ENCODE assay signal across 16 cellular contexts in genomic region chr4:106583108-106583507, GRCh38.
"Had no signal": no experiment of that assay in that cellular context is flagged by ENCODE, and none has a peak within 500 bp of the region (broad histone marks: within the 10 kb centered on the region; RNA-seq: fewer than 3 reads in every experiment).

No MANE protein-coding gene starts in this region.

- H3K27ac Mint-ChIP-seq: activated naive CD8-positive, alpha-beta T cell treated with anti-CD3 and anti-CD28 coated beads, Interleukin-2, amount 10 ng/mL, durations not matched to agents 7 days and 5 days; neural progenitor cell; T-helper 2 cell treated with Interferon-gamma antibody and Interleukin-4, amounts not matched to agents 5 μg/mL and 100 μg/mL, for 36 hours had no signal

- H3K27me3 ChIP-seq: cardiac muscle cell, gastroesophageal sphincter, neural progenitor cell, spleen had no signal

- H3K4me2 ChIP-seq: neural progenitor cell had no signal

- H2AFZ ChIP-seq: neural progenitor cell had no signal

- H3K4me3 ChIP-seq: cardiac muscle cell, gastroesophageal sphincter, neural progenitor cell, spleen had no signal

- ATAC-seq: right cardiac atrium had no signal

- H3K4me1 Mint-ChIP-seq: activated naive CD8-positive, alpha-beta T cell treated with anti-CD3 and anti-CD28 coated beads, Interleukin-2, amount 10 ng/mL, durations not matched to agents 7 days and 5 days had no signal

- H3K9me3 ChIP-seq: gastroesophageal sphincter, spleen had no signal

- H3K4me3 Mint-ChIP-seq: activated naive CD8-positive, alpha-beta T cell treated with anti-CD3 and anti-CD28 coated beads, Interleukin-2, amount 10 ng/mL, durations not matched to agents 7 days and 5 days; neural progenitor cell; T-helper 2 cell treated with Interferon-gamma antibody and Interleukin-4, amounts not matched to agents 5 μg/mL and 100 μg/mL, for 36 hours had no signal

- H3K9me3 Mint-ChIP-seq: activated naive CD8-positive, alpha-beta T cell treated with anti-CD3 and anti-CD28 coated beads, Interleukin-2, amount 10 ng/mL, durations not matched to agents 7 days and 5 days; neural progenitor cell; T-helper 2 cell treated with Interferon-gamma antibody and Interleukin-4, amounts not matched to agents 5 μg/mL and 100 μg/mL, for 36 hours had no signal

- H3K27me3 Mint-ChIP-seq: activated naive CD8-positive, alpha-beta T cell treated with anti-CD3 and anti-CD28 coated beads, Interleukin-2, amount 10 ng/mL, durations not matched to agents 7 days and 5 days had no signal

- H3K36me3 ChIP-seq: cardiac muscle cell, gastroesophageal sphincter, neural progenitor cell, spleen had no signal

- H3K4me1 ChIP-seq: neural progenitor cell, spleen had no signal

- DNase-seq: activated CD4-positive, alpha-beta T cell treated with anti-CD3 and anti-CD28 coated beads, Interleukin-2, amount 50 U/mL, for 48 hours; activated CD4-positive, CD25-positive, alpha-beta regulatory T cell treated with anti-CD3 and anti-CD28 coated beads, Interleukin-2, amount 50 U/mL, for 72 hours; activated gamma-delta T cell treated with Interleukin-2 at 50 U/mL for 16 hours; activated naive CD8-positive, alpha-beta T cell treated with anti-CD3 and anti-CD28 coated beads, Interleukin-2, amount 10 ng/mL, durations not matched to agents 7 days and 5 days; activated T-cell treated with anti-CD3 and anti-CD28 coated beads, Interleukin-2, amount 50 U/mL, for 48 hours; anterior cingulate cortex; effector CD4-positive, alpha-beta T cell; right cardiac atrium; spleen; stimulated activated CD4-positive, alpha-beta T cell treated with anti-CD3 and anti-CD28 coated beads, Interleukin-1b, Interleukin-23, amount 100 ng/mL, for 48 hours; stimulated activated naive CD4-positive, alpha-beta T cell; substantia nigra had no signal

- H3K27ac ChIP-seq: cardiac muscle cell, gastroesophageal sphincter, neural progenitor cell, spleen had no signal

- H3K36me3 Mint-ChIP-seq: activated naive CD8-positive, alpha-beta T cell treated with anti-CD3 and anti-CD28 coated beads, Interleukin-2, amount 10 ng/mL, durations not matched to agents 7 days and 5 days; neural progenitor cell had no signal

- H3K9ac ChIP-seq: neural progenitor cell had no signal
